In genomic region chr12:34371050-34371449, GRCh38 we compare ENCODE assay signal across 29 cellular contexts.
"Had no signal": no experiment of that assay in that cellular context is flagged by ENCODE, and none has a peak within 500 bp of the region (broad histone marks: within the 10 kb centered on the region; RNA-seq: fewer than 3 reads in every experiment).

No MANE protein-coding gene starts in this region.

- H3K36me3 Mint-ChIP-seq: stimulated activated effector memory CD8-positive, alpha-beta T cell treated with anti-CD3 and anti-CD28 coated beads, Interleukin-12 subunit alpha, Interleukin-12 subunit beta, amount 100 ng/mL, for 72 hours; stimulated activated memory B cell treated with anti-CD40 and anti-IgM and Interleukin-4, amounts not matched to agents 10 μg/mL and 1 μg/mL and 100 μg/mL, for 72 hours; type B pancreatic cell had no signal

- H3K36me3 ChIP-seq: stomach, suprapubic skin, thoracic aorta, thyroid gland, tibial artery, tibial nerve, transverse colon, upper lobe of left lung, upper lobe of right lung, uterus, vagina had no signal

- H3K27me3 Mint-ChIP-seq: stimulated activated naive B cell treated with anti-CD40 and anti-IgM and Interleukin-4, amounts not matched to agents 10 μg/mL and 1 μg/mL and 100 μg/mL, for 72 hours; stimulated activated naive CD8-positive, alpha-beta T cell treated with anti-CD3 and anti-CD28 coated beads, Interleukin-15, amount 100 ng/mL, for 72 hours; stimulated activated naive CD8-positive, alpha-beta T cell treated with anti-CD3 and anti-CD28 coated beads, Interleukin-15, Interleukin-2, amounts not matched to agents 100 ng/mL and 50 ng/mL, for 24 hours; type B pancreatic cell had no signal

- H3K27ac ChIP-seq: stomach, suprapubic skin, testis, thoracic aorta, thyroid gland, tibial artery, tibial nerve, transverse colon, upper lobe of left lung, upper lobe of right lung, uterus, vagina had no signal

- H3K9me3 ChIP-seq: testis, thyroid gland had no signal

- FAIRE-seq: urothelium cell line had no signal

- H3K27me3 ChIP-seq: suprapubic skin, testis, thyroid gland, tibial artery, tibial nerve, transverse colon, upper lobe of left lung, upper lobe of right lung, uterus, vagina had no signal

- H3K4me1 Mint-ChIP-seq: stimulated activated effector memory CD8-positive, alpha-beta T cell treated with anti-CD3 and anti-CD28 coated beads, Interleukin-12 subunit alpha, Interleukin-12 subunit beta, amount 100 ng/mL, for 72 hours; stimulated activated memory B cell treated with anti-CD40 and anti-IgM and Interleukin-4, amounts not matched to agents 10 μg/mL and 1 μg/mL and 100 μg/mL, for 72 hours; stimulated activated naive B cell treated with anti-CD40 and anti-IgM and Interleukin-4, amounts not matched to agents 10 μg/mL and 1 μg/mL and 100 μg/mL, for 72 hours; stimulated activated naive CD8-positive, alpha-beta T cell treated with anti-CD3 and anti-CD28 coated beads, Interleukin-15, amount 100 ng/mL, for 72 hours had no signal

- H3K27ac Mint-ChIP-seq: stimulated activated effector memory CD8-positive, alpha-beta T cell treated with anti-CD3 and anti-CD28 coated beads, Interleukin-12 subunit alpha, Interleukin-12 subunit beta, amount 100 ng/mL, for 72 hours; stimulated activated memory B cell treated with anti-CD40 and anti-IgM and Interleukin-4, amounts not matched to agents 10 μg/mL and 1 μg/mL and 100 μg/mL, for 72 hours; stimulated activated naive B cell treated with anti-CD40 and anti-IgM and Interleukin-4, amounts not matched to agents 10 μg/mL and 1 μg/mL and 100 μg/mL, for 72 hours; stimulated activated naive CD8-positive, alpha-beta T cell treated with anti-CD3 and anti-CD28 coated beads, Interleukin-15, amount 100 ng/mL, for 72 hours; stimulated activated naive CD8-positive, alpha-beta T cell treated with anti-CD3 and anti-CD28 coated beads, Interleukin-15, Interleukin-2, amounts not matched to agents 100 ng/mL and 50 ng/mL, for 24 hours; type B pancreatic cell had no signal

- H3K4me1 ChIP-seq: stomach, suprapubic skin, testis, thyroid gland, tibial artery, tibial nerve, transverse colon, upper lobe of left lung, upper lobe of right lung, uterus, vagina had no signal

- H3K4me3 Mint-ChIP-seq: stimulated activated effector memory CD8-positive, alpha-beta T cell treated with anti-CD3 and anti-CD28 coated beads, Interleukin-12 subunit alpha, Interleukin-12 subunit beta, amount 100 ng/mL, for 72 hours; stimulated activated memory B cell treated with anti-CD40 and anti-IgM and Interleukin-4, amounts not matched to agents 10 μg/mL and 1 μg/mL and 100 μg/mL, for 72 hours; stimulated activated naive B cell treated with anti-CD40 and anti-IgM and Interleukin-4, amounts not matched to agents 10 μg/mL and 1 μg/mL and 100 μg/mL, for 72 hours; stimulated activated naive CD8-positive, alpha-beta T cell treated with anti-CD3 and anti-CD28 coated beads, Interleukin-15, amount 100 ng/mL, for 72 hours; stimulated activated naive CD8-positive, alpha-beta T cell treated with anti-CD3 and anti-CD28 coated beads, Interleukin-15, Interleukin-2, amounts not matched to agents 100 ng/mL and 50 ng/mL, for 24 hours; type B pancreatic cell had no signal

- H3K9me3 Mint-ChIP-seq: type B pancreatic cell had no signal

- ATAC-seq: stimulated activated effector memory CD8-positive, alpha-beta T cell treated with anti-CD3 and anti-CD28 coated beads, Interleukin-12 subunit alpha, Interleukin-12 subunit beta, amount 100 ng/mL, for 72 hours; stimulated activated memory B cell treated with anti-CD40 and anti-IgM and Interleukin-4, amounts not matched to agents 10 μg/mL and 1 μg/mL and 100 μg/mL, for 72 hours; stimulated activated naive B cell treated with anti-CD40 and anti-IgM and Interleukin-4, amounts not matched to agents 10 μg/mL and 1 μg/mL and 100 μg/mL, for 72 hours; stimulated activated naive CD8-positive, alpha-beta T cell treated with anti-CD3 and anti-CD28 coated beads, Interleukin-15, amount 100 ng/mL, for 72 hours; stimulated activated naive CD8-positive, alpha-beta T cell treated with anti-CD3 and anti-CD28 coated beads, Interleukin-15, Interleukin-2, amounts not matched to agents 100 U/mL and 50 U/mL, for 24 hours; upper lobe of right lung had no signal

- DNase-seq: stimulated activated CD4-positive, alpha-beta T cell treated with anti-CD3 and anti-CD28 coated beads, Interleukin-2, amount 100 ng/mL, for 48 hours; stimulated activated CD4-positive, alpha-beta T cell treated with anti-CD3 and anti-CD28 coated beads, Interleukin-4, amount 100 ng/mL, for 1 hour; stimulated activated CD4-positive, alpha-beta T cell treated with anti-CD3 and anti-CD28 coated beads, Interleukin-4, amount 100 ng/mL, for 24 hours; stimulated activated CD4-positive, alpha-beta T cell treated with anti-CD3 and anti-CD28 coated beads, Interleukin-4, amount 100 ng/mL, for 4 hours; stimulated activated CD8-positive, alpha-beta memory T cell treated with anti-CD3 and anti-CD28 coated beads, Interleukin-4, amount 100 ng/mL, for 48 hours; stimulated activated naive B cell treated with anti-CD40 and anti-IgM and Interleukin-4, amounts not matched to agents 10 μg/mL and 1 μg/mL and 100 μg/mL, for 72 hours; stimulated activated naive CD4-positive, alpha-beta T cell; stimulated activated naive CD4-positive, alpha-beta T cell treated with Interleukin-2 at 50 U/mL for 16 hours; stimulated activated naive CD8-positive, alpha-beta T cell treated with anti-CD3 and anti-CD28 coated beads, Interleukin-15, amount 100 ng/mL, for 72 hours; stimulated activated naive CD8-positive, alpha-beta T cell treated with anti-CD3 and anti-CD28 coated beads, Interleukin-15, Interleukin-2, amounts not matched to agents 100 U/mL and 50 U/mL, for 24 hours; stomach; substantia nigra; testis; thyroid gland; tibial artery; transverse colon; trophoblast cell; upper lobe of left lung; upper lobe of right lung; uterus had no signal

- H3K4me3 ChIP-seq: stomach, suprapubic skin, testis, thoracic aorta, thyroid gland, tibial artery, tibial nerve, transverse colon, upper lobe of left lung, upper lobe of right lung, uterus, vagina had no signal
